Comparison of ENCODE assay signal across 8 cellular contexts in genomic region chr7:64794171-64794844, GRCh38. TPM values are rescaled to one million over a fixed set of nuclear protein-coding genes. Genes with fewer than 3 reads are reported as not detected.
DNase-seq lines count a peak whose midpoint lies in the region; ATAC-seq and TF ChIP-seq lines count a peak whose summit lies in the region.

TSS of gene ZNF138 (plus strand) at chr7:64794428. CDS start at chr7:64794569, 141 bp downstream.

- no peaks in the 10 kb centered on the region for H4K20me1 ChIP-seq in osteoblast (ENCODE audit: insufficient read depth, low read length)

- peaks cover 32% of the 10 kb centered on the region for H3K79me2 ChIP-seq in osteoblast (ENCODE audit: insufficient read depth, low read length)

- peak within 1 kb of the TSS; percentile 98 for H3K27ac Mint-ChIP-seq in activated naive CD8-positive, alpha-beta T cell treated with anti-CD3 and anti-CD28 coated beads for 36 hours

- peak; percentile 97 for DNase-seq in NCI-H1105 (lab: John Stamatoyannopoulos, UW)
- peak; percentile 89 for DNase-seq in SKM-1 (lab: John Stamatoyannopoulos, UW; ENCODE audit: unreplicated experiment)
- DNase-seq in activated naive CD8-positive, alpha-beta T cell treated with anti-CD3 and anti-CD28 coated beads for 36 hours, result peak; percentile 92
- peak; percentile 94 to 99 (median 97) for DNase-seq in head of caudate nucleus
- peak; percentile 99 for DNase-seq in osteoblast (ENCODE audit: insufficient read length, low spot score, missing footprints)
- DNase-seq in testis, result peak; percentile 99

- intact Hi-C loops in head of caudate nucleus (cut with DNase I) (no loop called here), testis (cut with DNase I; ENCODE audit: low total_unique reads) (no loop called here)

- TF ChIP-seq CTCF in osteoblast (IDR thresholded peaks at IDR 0.05; ENCODE audit: extremely low read depth, low read depth, low read length), result no peak
- TF ChIP-seq CTCF in testis (IDR thresholded peaks at IDR 0.05), result peak in 2 of 3 experiments; percentile 2 to 9

- H3K27ac ChIP-seq in osteoblast (ENCODE audit: low read depth, low read length) (peak within 1 kb of the TSS; percentile 95), testis (peak within 1 kb of the TSS; percentile 85 to 87)

- H3K4me3 ChIP-seq in osteoblast (ENCODE audit: insufficient read depth, low read length) (peak within 1 kb of the TSS; percentile 98), testis (peak within 1 kb of the TSS; percentile 69 to 89)

- H3K9me3 Mint-ChIP-seq in activated naive CD8-positive, alpha-beta T cell treated with anti-CD3 and anti-CD28 coated beads for 36 hours, result no peaks in the 10 kb centered on the region

- peak within 1 kb of the TSS; percentile 99 for H2AFZ ChIP-seq in osteoblast (ENCODE audit: low read length)

- no peaks in the 10 kb centered on the region for H3K9me3 ChIP-seq in osteoblast (ENCODE audit: low read depth, low read length)
- no peaks in the 10 kb centered on the region for H3K9me3 ChIP-seq in testis

- H3K4me1 ChIP-seq in osteoblast (ENCODE audit: insufficient read depth, low read length) (peaks cover 8% of the 10 kb centered on the region), testis (peaks cover 4% of the 10 kb centered on the region)

- peak within 1 kb of the TSS; percentile 96 for H3K4me2 ChIP-seq in osteoblast (ENCODE audit: insufficient read depth, low read length)

- H3K4me1 Mint-ChIP-seq in activated naive CD8-positive, alpha-beta T cell treated with anti-CD3 and anti-CD28 coated beads for 36 hours, result peaks cover 23% of the 10 kb centered on the region

- peak; percentile 100 for ATAC-seq in HG02642 (IDR thresholded peaks at IDR 0.05; ENCODE audit: poor library complexity, unreplicated experiment)

- 0 to 1% methylated on average over 26 to 28 of the region's 32 CpGs for WGBS in testis, 2 donors

- TF ChIP-seq POLR2A in GM10847 (IDR thresholded peaks at IDR 0.05; ENCODE audit: extremely low read depth, insufficient read length) (peak; percentile 30), testis (IDR thresholded peaks at IDR 0.05) (no peak)

- no peaks in the 10 kb centered on the region for H3K27me3 Mint-ChIP-seq in activated naive CD8-positive, alpha-beta T cell treated with anti-CD3 and anti-CD28 coated beads for 36 hours

- H3K27me3 ChIP-seq in osteoblast (ENCODE audit: insufficient read depth, low read length), result no peaks in the 10 kb centered on the region
- no peaks in the 10 kb centered on the region for H3K27me3 ChIP-seq in testis

- peaks cover 31% of the 10 kb centered on the region for H3K36me3 Mint-ChIP-seq in activated naive CD8-positive, alpha-beta T cell treated with anti-CD3 and anti-CD28 coated beads for 36 hours

- H3K36me3 ChIP-seq in osteoblast (ENCODE audit: insufficient read depth, low read length) (peaks cover 2% of the 10 kb centered on the region), testis (ENCODE audit: low read depth, missing control alignments) (no peaks in the 10 kb centered on the region)

- H3K4me3 Mint-ChIP-seq in activated naive CD8-positive, alpha-beta T cell treated with anti-CD3 and anti-CD28 coated beads for 36 hours, result peak within 1 kb of the TSS; percentile 95

RNA-seq across cellular contexts. Expression of gene ZNF138, which starts in this region (rescaled TPM):
- 10 to 100 TPM in 1 of 2 experiments, 1 to 10 TPM in 1; 9.5 to 10.6 TPM for total RNA-seq in activated naive CD8-positive, alpha-beta T cell treated with anti-CD3 and anti-CD28 coated beads for 36 hours
- 4.7 and 8.3 TPM in 2 replicates for total RNA-seq in osteoblast
- total RNA-seq in testis, result 10 to 100 TPM; 13.1 to 19.1 TPM
- 3.9 TPM for polyA plus RNA-seq in testis (ENCODE audit: insufficient read depth, low read depth, low replicate concordance)

Comparison
In these comparisons a context has a peak if more than half of its experiments do, and no peak if none do; other contexts are left out.
1. Peak in every context shown above with its lines: DNase-seq, ATAC-seq, H3K4me3 ChIP-seq and H3K27ac ChIP-seq.